9 cellular contexts compared by ENCODE assay signal in the genomic region with DNA sequence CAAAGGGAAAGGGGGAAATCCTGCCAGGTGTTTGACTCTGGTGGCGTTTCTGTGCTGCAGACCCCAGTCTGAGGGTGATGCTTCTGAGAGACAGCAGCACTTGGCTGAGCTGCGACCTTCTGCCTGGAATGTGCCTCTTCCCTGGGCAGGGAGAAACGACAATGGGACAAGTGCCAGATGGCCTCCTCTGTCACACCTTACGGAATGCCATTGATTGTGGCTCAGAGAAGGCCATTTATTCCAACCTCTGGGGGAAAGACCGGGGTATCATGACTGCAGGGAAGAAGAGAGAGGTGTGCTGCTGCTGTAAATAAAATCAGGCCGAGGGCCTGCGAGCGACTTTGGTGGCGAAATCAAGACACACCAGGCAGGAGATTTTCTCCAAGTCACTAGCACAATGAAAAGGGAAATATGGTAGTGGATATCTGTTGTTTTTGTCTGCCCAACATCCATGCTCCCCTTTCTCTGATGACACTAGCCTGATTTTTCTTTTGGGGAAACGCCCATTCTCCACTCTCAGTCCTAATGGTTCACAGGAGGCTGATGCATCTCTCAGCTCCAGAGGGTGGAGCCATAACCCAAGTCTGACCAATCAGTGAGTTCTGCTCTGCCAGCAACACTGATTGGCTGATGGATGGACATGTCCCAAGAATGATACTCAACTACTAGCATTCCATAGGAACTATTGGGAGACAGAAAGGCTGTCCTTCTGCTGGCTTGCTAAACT.
A peak's percentile ranks its signal among the peaks of the same experiment; 100 is the strongest.
DNase-seq lines count a peak whose midpoint lies in the region; ATAC-seq and TF ChIP-seq lines count a peak whose summit lies in the region.
"Had no signal": no experiment of that assay in that cellular context is flagged by ENCODE, and none has a peak within 500 bp of the region (broad histone marks: within the 10 kb centered on the region; RNA-seq: fewer than 3 reads in every experiment).

No MANE protein-coding gene starts in this region.

- no peak overlapping the region for H3K27ac ChIP-seq in fibroblast of lung (ENCODE audit: insufficient read depth, low read length)
- peak overlapping the region; percentile 62 for H3K27ac ChIP-seq in rectal smooth muscle tissue (ENCODE audit: low read depth, low read length)
- H3K27ac ChIP-seq in prostate gland: no peak overlapping the region

- TF ChIP-seq CTCF in fibroblast of lung (conservative IDR thresholded peaks at IDR 0.05 in 1 of 2, IDR thresholded peaks at IDR 0.05 in 1 of 2; ENCODE audit: low read depth in 1 of 2, low read length in 2 of 2): no peak
- TF ChIP-seq CTCF in prostate gland (IDR thresholded peaks at IDR 0.05): no peak

- TF ChIP-seq POLR2A in prostate gland (IDR thresholded peaks at IDR 0.05): no peak

- no peak overlapping the region for H3K4me2 ChIP-seq in fibroblast of lung (ENCODE audit: extremely low read depth, insufficient read depth, low read length)

- H3K9ac ChIP-seq in fibroblast of lung (ENCODE audit: insufficient read depth, low read length): no peak overlapping the region
- H3K9ac ChIP-seq in rectal smooth muscle tissue (ENCODE audit: low read length): no peak overlapping the region

- H3K79me2 ChIP-seq in fibroblast of lung (ENCODE audit: control insufficient read depth, insufficient read depth, low read length): no peaks in the 10 kb centered on the region

- no peak overlapping the region for H2AFZ ChIP-seq in fibroblast of lung (ENCODE audit: low read length)

- H3K4me3 ChIP-seq in fibroblast of lung (replicated peaks in 1 of 4; ENCODE audit: control extremely low read depth in 1 of 4, insufficient read depth in 1 of 4, low read depth in 3 of 4, low read length in 4 of 4): no peak overlapping the region
- no peak overlapping the region for H3K4me3 ChIP-seq in rectal smooth muscle tissue (ENCODE audit: low read length)
- H3K4me3 ChIP-seq in prostate gland: no peak overlapping the region

- intact Hi-C loops in prostate gland (cut with DNase I): no loop called here

- WGBS in prostate gland: 76% methylated on average over 10 of the region's 10 CpGs

- H4K20me1 ChIP-seq in fibroblast of lung (ENCODE audit: control insufficient read depth, extremely low read depth, insufficient read depth, low read length): no peaks in the 10 kb centered on the region

- DNase-seq in DMS 273 (lab: John Stamatoyannopoulos, UW; ENCODE audit: unreplicated experiment) (peak; percentile 35), DMS 273 treated with DMSO at 0.1 percent for 48 hours (lab: John Stamatoyannopoulos, UW) (no peak), NCI-H345 treated with DMSO at 0.1 percent for 48 hours (lab: John Stamatoyannopoulos, UW; ENCODE audit: unreplicated experiment) (peak; percentile 7), fibroblast of lung (ENCODE audit: low read depth in 2 of 2) (peak; percentile 23 to 50), cortex of kidney (lab: John Stamatoyannopoulos, UW) (no peak), prostate gland (ENCODE audit: low spot score) (no peak)
- DNase-seq: 8988T had no signal

- ATAC-seq in HG02798 (IDR thresholded peaks at IDR 0.05; ENCODE audit: poor library complexity, unreplicated experiment): no peak

- H3K36me3 ChIP-seq in fibroblast of lung (ENCODE audit: control insufficient read depth, insufficient read depth, low read length) (no peaks in the 10 kb centered on the region), rectal smooth muscle tissue (ENCODE audit: control insufficient read depth, insufficient read depth, low read length) (no peaks in the 10 kb centered on the region), prostate gland (no peaks in the 10 kb centered on the region)

- H3K27me3 ChIP-seq in fibroblast of lung (ENCODE audit: control insufficient read depth, insufficient read depth, low read length) (no peaks in the 10 kb centered on the region), rectal smooth muscle tissue (ENCODE audit: control insufficient read depth, insufficient read depth, low read length) (no peaks in the 10 kb centered on the region), prostate gland (replicated peaks; ENCODE audit: insufficient read depth) (no peaks in the 10 kb centered on the region)

- H3K4me1 ChIP-seq in fibroblast of lung (ENCODE audit: control insufficient read depth, extremely low read depth, insufficient read depth, low read length) (peaks cover 2% of the 10 kb centered on the region), rectal smooth muscle tissue (ENCODE audit: control insufficient read depth, insufficient read depth, low read length) (peaks cover 6% of the 10 kb centered on the region), prostate gland (replicated peaks) (no peaks in the 10 kb centered on the region)

- H3K9me3 ChIP-seq in fibroblast of lung (ENCODE audit: control insufficient read depth, insufficient read depth, low read depth, low read length) (no peaks in the 10 kb centered on the region), prostate gland (no peaks in the 10 kb centered on the region)

Comparison
In these comparisons a context has a peak if more than half of its experiments do, and no peak if none do; other contexts are left out.
1. DNase-seq: peak in DMS 273 (single experiment), NCI-H345 treated with DMSO at 0.1 percent for 48 hours (single experiment) and fibroblast of lung (2 of 2); none in DMS 273 treated with DMSO at 0.1 percent for 48 hours (single experiment), cortex of kidney (single experiment) and prostate gland (single experiment).